8 cellular contexts compared by ENCODE assay signal in the genomic region with DNA sequence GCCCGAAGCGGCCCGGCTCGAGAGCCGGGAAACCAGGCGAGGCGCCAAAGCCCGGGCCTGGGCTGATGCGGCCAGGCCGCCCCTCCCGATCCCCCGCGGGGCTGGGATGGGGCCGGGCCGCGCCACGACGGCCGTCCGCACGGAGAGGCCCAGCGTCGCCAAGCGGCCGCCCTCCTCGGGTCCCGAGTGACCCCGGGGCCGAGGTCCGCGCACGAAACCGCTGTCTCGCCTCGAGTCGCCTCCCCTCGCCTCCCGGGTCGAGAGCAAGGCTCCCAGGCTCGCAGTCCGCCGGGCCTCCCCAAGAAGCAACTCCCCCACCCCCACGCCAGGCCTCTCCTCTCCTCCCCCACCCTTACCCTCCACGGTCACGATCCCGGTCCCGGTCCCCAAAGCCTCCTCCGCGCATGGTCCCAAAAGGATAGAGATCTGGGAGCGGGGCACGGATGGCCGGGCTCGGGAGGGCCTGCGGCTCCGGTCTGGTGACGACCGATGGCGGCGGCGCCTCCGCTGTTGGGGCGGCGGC. TPM values are rescaled to one million over a fixed set of nuclear protein-coding genes. Genes with fewer than 3 reads are reported as not detected.
DNase-seq lines count a peak whose midpoint lies in the region; ATAC-seq and TF ChIP-seq lines count a peak whose summit lies in the region.

No MANE protein-coding gene starts in this region.

- peak overlapping the region; percentile 97 for H3K4me3 Mint-ChIP-seq in Caco-2 (ENCODE audit: unreplicated experiment)

- peaks cover 21% of the 10 kb centered on the region for H3K4me1 Mint-ChIP-seq in Caco-2 (ENCODE audit: low read depth, unreplicated experiment)

- no peaks in the 10 kb centered on the region for H3K9me3 ChIP-seq in Caco-2
- H3K9me3 ChIP-seq in WERI-Rb-1 (ENCODE audit: severe bottlenecking): no peaks in the 10 kb centered on the region
- no peaks in the 10 kb centered on the region for H3K9me3 ChIP-seq in colonic mucosa

- H3K4me3 ChIP-seq in Caco-2 (ENCODE audit: low read depth, low read length) (peak overlapping the region; percentile 98), WERI-Rb-1 (ENCODE audit: low read depth, low read length) (peak overlapping the region; percentile 97), colonic mucosa (peak overlapping the region; percentile 91)

- peak overlapping the region; percentile 100 for H3K27ac Mint-ChIP-seq in Caco-2 (ENCODE audit: unreplicated experiment)

- DNase-seq in Caco-2: peak; percentile 55 to 65
- DNase-seq in HS-27A (ENCODE audit: low read depth): peak; percentile 22
- peak; percentile 55 for DNase-seq in WERI-Rb-1
- peak; percentile 75 for DNase-seq in colonic mucosa
- peak; percentile 84 for DNase-seq in left lobe of liver (ENCODE audit: low spot score)
- DNase-seq in stimulated activated CD4-positive, alpha-beta T cell treated with anti-CD3 and anti-CD28 coated beads, Interleukin-2, amount 100 ng/mL, for 4 hours (ENCODE audit: low read depth): peak; percentile 43
- no peak for DNase-seq in OCI-M2 (lab: John Stamatoyannopoulos, UW; ENCODE audit: unreplicated experiment)

- peaks cover 28% of the 10 kb centered on the region for H3K4me1 ChIP-seq in Caco-2
- H3K4me1 ChIP-seq in colonic mucosa: peaks cover 9% of the 10 kb centered on the region

- H3K27ac ChIP-seq in WERI-Rb-1 (peak overlapping the region; percentile 100), colonic mucosa (peak overlapping the region; percentile 100)

- H3K36me3 ChIP-seq in Caco-2 (ENCODE audit: control insufficient read depth, insufficient read depth, low read length): no peaks in the 10 kb centered on the region
- H3K36me3 ChIP-seq in WERI-Rb-1: peaks cover 54% of the 10 kb centered on the region
- H3K36me3 ChIP-seq in colonic mucosa: no peaks in the 10 kb centered on the region

- CTCF ChIA-PET in Caco-2 (lab: Charles Lee): no interaction called here

- no peaks in the 10 kb centered on the region for H3K27me3 ChIP-seq in Caco-2 (replicated peaks; ENCODE audit: control insufficient read depth, insufficient read depth, low read length)
- no peaks in the 10 kb centered on the region for H3K27me3 ChIP-seq in WERI-Rb-1 (ENCODE audit: insufficient read depth, low read depth, severe bottlenecking)
- no peaks in the 10 kb centered on the region for H3K27me3 ChIP-seq in colonic mucosa

- POLR2A ChIA-PET in Caco-2 (lab: Charles Lee): no interaction called here

- ATAC-seq in GM19467 (IDR thresholded peaks at IDR 0.05; ENCODE audit: unreplicated experiment) (peak; percentile 31), left lobe of liver (peak; percentile 76)

- no peak for TF ChIP-seq CTCF in Caco-2 (IDR thresholded peaks at IDR 0.05; ENCODE audit: insufficient read depth in 1 of 2, low read depth in 1 of 2, low read length in 1 of 2, severe bottlenecking in 1 of 2, unreplicated experiment in 1 of 2)
- TF ChIP-seq CTCF in WERI-Rb-1 (IDR thresholded peaks at IDR 0.05; ENCODE audit: low read depth, low read length): no peak
- TF ChIP-seq CTCF in colonic mucosa (IDR thresholded peaks at IDR 0.05): no peak

- intact Hi-C loops in Caco-2 (cut with micrococcal nuclease; ENCODE audit: unreplicated experiment) (no loop called here), colonic mucosa (cut with DNase I) (loop anchor here (10.0 kb wide), 1 partner anchor 111 kb away; no protein-coding TSS in a partner anchor)

- peak overlapping the region; percentile 94 to 100 for H3K9ac ChIP-seq in colonic mucosa (ENCODE audit: low read depth in 2 of 2, low read length in 2 of 2)

- no peaks in the 10 kb centered on the region for H3K27me3 Mint-ChIP-seq in Caco-2 (ENCODE audit: insufficient read depth, unreplicated experiment)

- no TSS peak for BruUV-seq in Caco-2 (replicated peaks; lab: Mats Ljungman, UMichigan)

- peaks cover 9% of the 10 kb centered on the region for H3K9me3 Mint-ChIP-seq in Caco-2 (ENCODE audit: unreplicated experiment)

- peaks cover 60% of the 10 kb centered on the region for H3K36me3 Mint-ChIP-seq in Caco-2 (ENCODE audit: insufficient read depth, unreplicated experiment)

RNA-seq across cellular contexts. Expression of gene DDX17, which starts 0.5 kb away (rescaled TPM):
- total RNA-seq in Caco-2 (2022) (359 and 367 TPM in 2 replicates), colonic mucosa (100 to 1,000 TPM; 333 to 359 TPM), left lobe of liver (174 TPM)

RNA-seq across cellular contexts. Expression of gene KDELR3, which starts 37.8 kb away (rescaled TPM):
- 13.4 and 18.2 TPM in 2 replicates for total RNA-seq in Caco-2 (2022)
- 10 to 100 TPM; 26.7 to 29.1 TPM for total RNA-seq in colonic mucosa
- 15.2 TPM for total RNA-seq in left lobe of liver

RNA-seq across cellular contexts. Expression of gene KCNJ4, which starts 50.7 kb away (rescaled TPM):
- 0.14 and 0.27 TPM in 2 replicates for total RNA-seq in Caco-2 (2022)
- not detected for total RNA-seq in colonic mucosa
- not detected for total RNA-seq in left lobe of liver
